10 cellular contexts compared by ENCODE assay signal in genomic region chr22:37189011-37189466, GRCh38. TPM values are rescaled to one million over a fixed set of nuclear protein-coding genes. Genes with fewer than 3 reads are reported as not detected.
DNase-seq lines count a peak whose midpoint lies in the region; ATAC-seq, FAIRE-seq and TF ChIP-seq lines count a peak whose summit lies in the region.
"Had no signal": no experiment of that assay in that cellular context is flagged by ENCODE, and none has a peak within 500 bp of the region (broad histone marks: within the 10 kb centered on the region; RNA-seq: fewer than 3 reads in every experiment).

No MANE protein-coding gene starts in this region.

- no peaks in the 10 kb centered on the region for H3K79me2 ChIP-seq in neural progenitor cell (ENCODE audit: low read depth)

- in situ Hi-C loops in Panc1 (cut with HindIII; ENCODE audit: low pct_unique_long_range_greater_than_20kb, low sequenced_read_pairs) = no loop called here

- no peaks in the 10 kb centered on the region for H3K36me3 ChIP-seq in CD8-positive, alpha-beta T cell (ENCODE audit: insufficient read depth, low read length)
- H3K36me3 ChIP-seq in Panc1 (ENCODE audit: control insufficient read depth, insufficient read depth, low read length) = no peaks in the 10 kb centered on the region
- H3K36me3 ChIP-seq in neural progenitor cell = no peaks in the 10 kb centered on the region

- no peaks in the 10 kb centered on the region for H3K27me3 Mint-ChIP-seq in CD8-positive, alpha-beta T cell (ENCODE audit: low read depth)
- peaks cover 6% of the 10 kb centered on the region for H3K27me3 Mint-ChIP-seq in neural progenitor cell (ENCODE audit: insufficient read depth, low read depth)

- no peak for DNase-seq in CD8-positive, alpha-beta T cell
- DNase-seq in Panc1 (ENCODE audit: low read depth, low spot score) (no peak), epithelial cell of esophagus (ENCODE audit: low read depth) (peak; percentile 91), neural progenitor cell (ENCODE audit: low spot score) (no peak), D721Med (ENCODE audit: insufficient read length, low spot score) (no peak), GM19240 (ENCODE audit: insufficient read length, low spot score) (no peak), NOMO-1 (lab: John Stamatoyannopoulos, UW; ENCODE audit: unreplicated experiment in 2 of 2) (no peak)
- DNase-seq in stimulated activated CD8-positive, alpha-beta memory T cell treated with anti-CD3 and anti-CD28 coated beads, Interleukin-4, amount 100 ng/mL, for 48 hours = no peak
- DNase-seq: NCI-H2107 had no signal

- H3K4me3 ChIP-seq in CD8-positive, alpha-beta T cell (ENCODE audit: low read depth, low read length) = no peak overlapping the region
- H3K4me3 ChIP-seq in Panc1 (ENCODE audit: low read depth in 2 of 2, low read length in 2 of 2) = peak overlapping the region in 1 of 2 experiments; percentile 64; a peak in 2 of 4 replicates
- no peak overlapping the region for H3K4me3 ChIP-seq in epithelial cell of esophagus (ENCODE audit: low read length)
- H3K4me3 ChIP-seq in neural progenitor cell = no peak overlapping the region

- peaks cover 68% of the 10 kb centered on the region for H3K4me1 Mint-ChIP-seq in CD8-positive, alpha-beta T cell (ENCODE audit: low read depth)
- peaks cover 38% of the 10 kb centered on the region for H3K4me1 Mint-ChIP-seq in neural progenitor cell

- no peak for FAIRE-seq in D721Med (lab: Jason Lieb, UNC)
- FAIRE-seq: GM19239 had no signal

- intact Hi-C loops in CD8-positive, alpha-beta T cell (cut with DNase I, micrococcal nuclease) = no loop called here
- intact Hi-C loops in Panc1 (cut with micrococcal nuclease; ENCODE audit: unreplicated experiment) = no loop called here

- peak overlapping the region; percentile 71 for H3K27ac Mint-ChIP-seq in CD8-positive, alpha-beta T cell
- peak overlapping the region; percentile 96 for H3K27ac Mint-ChIP-seq in neural progenitor cell

- no TSS peak for BruUV-seq in Panc1 (replicated peaks; lab: Mats Ljungman, UMichigan)

- no peak overlapping the region for H2AFZ ChIP-seq in neural progenitor cell (replicated peaks)

- peaks cover 69% of the 10 kb centered on the region for H3K4me1 ChIP-seq in CD8-positive, alpha-beta T cell (ENCODE audit: insufficient read depth, low read length)
- H3K4me1 ChIP-seq in Panc1 (ENCODE audit: control insufficient read depth, insufficient read depth, low read length) = peaks cover 67% of the 10 kb centered on the region
- H3K4me1 ChIP-seq in neural progenitor cell = peaks cover 27% of the 10 kb centered on the region

- no peaks in the 10 kb centered on the region for H3K27me3 ChIP-seq in CD8-positive, alpha-beta T cell (ENCODE audit: insufficient read depth, low read length)
- no peaks in the 10 kb centered on the region for H3K27me3 ChIP-seq in Panc1 (ENCODE audit: control insufficient read depth, insufficient read depth, low read length)
- H3K27me3 ChIP-seq in neural progenitor cell = no peaks in the 10 kb centered on the region

- peaks cover 34% of the 10 kb centered on the region for H3F3A ChIP-seq in neural progenitor cell (ENCODE audit: low read depth)

- H3K9me3 Mint-ChIP-seq in CD8-positive, alpha-beta T cell = no peaks in the 10 kb centered on the region
- H3K9me3 Mint-ChIP-seq in neural progenitor cell = peaks cover 10% of the 10 kb centered on the region

- POLR2A ChIA-PET in CD8-positive, alpha-beta T cell (lab: Charles Lee) = no interaction called here
- POLR2A ChIA-PET in Panc1 (lab: Charles Lee) = no interaction called here

- no peak for ATAC-seq in CD8-positive, alpha-beta T cell
- no peak for ATAC-seq in Panc1

- no peak overlapping the region for H3K9ac ChIP-seq in neural progenitor cell

- CTCF ChIA-PET in CD8-positive, alpha-beta T cell (lab: Charles Lee) = interaction anchor here (1.0 kb wide), 1 partner anchor 11 kb away, joined by 4 read pairs; no protein-coding TSS in a partner anchor
- CTCF ChIA-PET in Panc1 (lab: Charles Lee) = no interaction called here

- peaks cover 6% of the 10 kb centered on the region for H3K36me3 Mint-ChIP-seq in CD8-positive, alpha-beta T cell
- peaks cover 10% of the 10 kb centered on the region for H3K36me3 Mint-ChIP-seq in neural progenitor cell

- no peaks in the 10 kb centered on the region for H4K20me1 ChIP-seq in neural progenitor cell (ENCODE audit: low read depth)

- no peak for TF ChIP-seq CTCF in CD8-positive, alpha-beta T cell (IDR thresholded peaks at IDR 0.05)
- TF ChIP-seq CTCF in Panc1 (IDR thresholded peaks at IDR 0.05) (no peak), epithelial cell of esophagus (IDR thresholded peaks at IDR 0.05; ENCODE audit: insufficient read depth, low read depth, low read length, missing control alignments) (no peak), neural progenitor cell (IDR thresholded peaks at IDR 0.05) (no peak), D721Med (IDR thresholded peaks at IDR 0.05; ENCODE audit: insufficient read depth, missing control alignments) (no peak)

- H3K27ac ChIP-seq in CD8-positive, alpha-beta T cell (ENCODE audit: low read depth, low read length) = no peak overlapping the region
- H3K27ac ChIP-seq in Panc1 (ENCODE audit: low read length) (peak overlapping the region; percentile 94), neural progenitor cell (peak overlapping the region; percentile 89)

- H3K4me3 Mint-ChIP-seq in CD8-positive, alpha-beta T cell = peak overlapping the region; percentile 32
- no peak overlapping the region for H3K4me3 Mint-ChIP-seq in neural progenitor cell

- no peaks in the 10 kb centered on the region for H3K9me3 ChIP-seq in CD8-positive, alpha-beta T cell (ENCODE audit: low read length)
- H3K9me3 ChIP-seq in Panc1 (ENCODE audit: control insufficient read depth, insufficient read depth, low read depth, low read length) = no peaks in the 10 kb centered on the region
- H3K9me3 ChIP-seq in neural progenitor cell (ENCODE audit: low read depth) = peaks cover 8% of the 10 kb centered on the region

- H3K4me2 ChIP-seq in neural progenitor cell = peak overlapping the region; percentile 77

RNA-seq across cellular contexts. Expression of gene C1QTNF6, which starts 1.0 kb away (rescaled TPM):
- total RNA-seq in CD8-positive, alpha-beta T cell = 10 to 100 TPM; 12.0 to 12.9 TPM
- total RNA-seq in Panc1 (2021; ENCODE audit: unreplicated experiment) = 25.0 TPM
- polyA plus RNA-seq in Panc1 (2012; ENCODE audit: insufficient read length) = 24.0 TPM
- total RNA-seq in neural progenitor cell (ENCODE audit: low replicate concordance) = 7.2 and 12.2 TPM in 2 replicates

RNA-seq across cellular contexts. Expression of gene SSTR3, which starts 23.2 kb away (rescaled TPM):
- total RNA-seq in CD8-positive, alpha-beta T cell = 1 to 10 TPM; 2.6 to 3.1 TPM
- 0.08 TPM for total RNA-seq in Panc1 (2021; ENCODE audit: unreplicated experiment)
- polyA plus RNA-seq in Panc1 (2012; ENCODE audit: insufficient read length) = not detected
- total RNA-seq in neural progenitor cell (ENCODE audit: low replicate concordance) = 0.19 and 0.53 TPM in 2 replicates

RNA-seq across cellular contexts. Expression of gene IL2RB, which starts 39.3 kb away (rescaled TPM):
- 100 to 1,000 TPM; 121 to 129 TPM for total RNA-seq in CD8-positive, alpha-beta T cell
- total RNA-seq in Panc1 (2021; ENCODE audit: unreplicated experiment) (1.0 TPM), neural progenitor cell (ENCODE audit: low replicate concordance) (0.62 TPM in 1 of 2 replicates, not detected in the other)
- 0.59 TPM for polyA plus RNA-seq in Panc1 (2012; ENCODE audit: insufficient read length)

RNA-seq across cellular contexts. Expression of gene RAC2, which starts 55.0 kb away (rescaled TPM):
- total RNA-seq in CD8-positive, alpha-beta T cell = 100 to 1,000 TPM; 152 to 159 TPM
- 1.5 TPM for total RNA-seq in Panc1 (2021; ENCODE audit: unreplicated experiment)
- 0.55 TPM for polyA plus RNA-seq in Panc1 (2012; ENCODE audit: insufficient read length)
- total RNA-seq in neural progenitor cell (ENCODE audit: low replicate concordance) = 1.7 and 2.1 TPM in 2 replicates

Comparison
In these comparisons a context has a peak if more than half of its experiments do, and no peak if none do; other contexts are left out.
1. RNA of gene IL2RB, which starts 39.3 kb away (total RNA-seq): 121 to 129 TPM in CD8-positive, alpha-beta T cell; 1.0 TPM in Panc1 (single experiment) and 0.62 TPM in neural progenitor cell; every median in the first group is over 10 times any median in the second.